ENCODE assay signal across 2 cellular contexts in the genomic region with DNA sequence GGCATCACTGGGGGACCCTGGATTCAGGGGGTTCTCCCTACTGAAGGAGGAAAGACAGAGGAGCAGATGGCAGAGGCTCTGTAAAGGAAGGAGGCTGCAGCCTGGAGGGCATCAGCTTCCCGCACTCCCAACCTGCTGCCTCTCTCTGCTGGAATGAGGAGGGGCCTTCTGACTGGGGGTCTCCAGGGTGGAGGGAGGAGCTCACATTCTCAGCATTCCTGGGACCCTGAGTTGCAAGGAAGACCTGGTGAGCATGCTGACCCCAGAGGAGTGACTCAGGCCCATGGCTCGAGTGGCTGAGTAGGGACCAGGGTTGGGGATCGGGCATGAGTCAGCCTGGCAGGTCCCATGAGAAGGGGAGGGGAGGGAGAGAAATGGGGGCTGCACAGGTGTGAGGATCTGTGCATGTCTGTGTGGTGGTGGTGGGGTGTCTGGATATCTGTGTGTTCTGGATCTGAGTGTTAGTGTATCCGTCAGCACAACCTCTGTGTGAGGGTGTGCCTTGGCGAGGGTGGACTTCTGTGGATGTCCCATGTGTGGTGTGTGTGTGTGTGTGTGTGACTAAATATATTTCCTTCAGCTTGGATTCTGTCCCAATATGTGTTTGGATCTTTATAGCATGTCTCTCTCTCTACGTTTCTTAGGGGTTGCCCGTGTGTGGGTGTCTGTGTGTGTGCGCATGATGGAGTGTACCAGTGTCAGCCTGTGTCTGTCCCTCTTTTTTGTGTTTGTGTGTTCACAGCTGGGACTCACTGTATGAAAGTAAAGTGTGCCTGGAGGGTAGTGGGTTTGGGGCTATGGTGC.
TF ChIP-seq lines count a peak whose summit lies in the region.

No MANE protein-coding gene starts in this region.

TF ChIP-seq in K562, 482 proteins besides CTCF, POLR2A, EP300 and RAD21:
- TF ChIP-seq SMARCA4 (IDR thresholded peaks at IDR 0.05) (0 out of 2 replicates have a peak, but pooled peaks have one; percentile 32), JUND (IDR thresholded peaks at IDR 0.05; ENCODE audit: borderline replicate concordance, low read depth, low read length) (peak; percentile 27; the same call in 1 of the 2 replicates), JUND (tag; IDR thresholded peaks at IDR 0.05; ENCODE audit: borderline replicate concordance, low read depth, low read length) (no peak), JUN (IDR thresholded peaks at IDR 0.05; ENCODE audit: borderline replicate concordance, low read depth, low read length) (peak; percentile 52; the same call in 1 of the 2 replicates), JUN (CRISPR knock-in tag; IDR thresholded peaks at IDR 0.05; ENCODE audit: borderline replicate concordance) (no peak), NFATC3 (IDR thresholded peaks at IDR 0.05) (no peak), MED1 (CRISPR knock-in tag; IDR thresholded peaks at IDR 0.05; ENCODE audit: borderline replicate concordance) (no peak), FOSL1 (tag; conservative IDR thresholded peaks at IDR 0.05) (peak; percentile 66)
- TF ChIP-seq, protein P1, sequence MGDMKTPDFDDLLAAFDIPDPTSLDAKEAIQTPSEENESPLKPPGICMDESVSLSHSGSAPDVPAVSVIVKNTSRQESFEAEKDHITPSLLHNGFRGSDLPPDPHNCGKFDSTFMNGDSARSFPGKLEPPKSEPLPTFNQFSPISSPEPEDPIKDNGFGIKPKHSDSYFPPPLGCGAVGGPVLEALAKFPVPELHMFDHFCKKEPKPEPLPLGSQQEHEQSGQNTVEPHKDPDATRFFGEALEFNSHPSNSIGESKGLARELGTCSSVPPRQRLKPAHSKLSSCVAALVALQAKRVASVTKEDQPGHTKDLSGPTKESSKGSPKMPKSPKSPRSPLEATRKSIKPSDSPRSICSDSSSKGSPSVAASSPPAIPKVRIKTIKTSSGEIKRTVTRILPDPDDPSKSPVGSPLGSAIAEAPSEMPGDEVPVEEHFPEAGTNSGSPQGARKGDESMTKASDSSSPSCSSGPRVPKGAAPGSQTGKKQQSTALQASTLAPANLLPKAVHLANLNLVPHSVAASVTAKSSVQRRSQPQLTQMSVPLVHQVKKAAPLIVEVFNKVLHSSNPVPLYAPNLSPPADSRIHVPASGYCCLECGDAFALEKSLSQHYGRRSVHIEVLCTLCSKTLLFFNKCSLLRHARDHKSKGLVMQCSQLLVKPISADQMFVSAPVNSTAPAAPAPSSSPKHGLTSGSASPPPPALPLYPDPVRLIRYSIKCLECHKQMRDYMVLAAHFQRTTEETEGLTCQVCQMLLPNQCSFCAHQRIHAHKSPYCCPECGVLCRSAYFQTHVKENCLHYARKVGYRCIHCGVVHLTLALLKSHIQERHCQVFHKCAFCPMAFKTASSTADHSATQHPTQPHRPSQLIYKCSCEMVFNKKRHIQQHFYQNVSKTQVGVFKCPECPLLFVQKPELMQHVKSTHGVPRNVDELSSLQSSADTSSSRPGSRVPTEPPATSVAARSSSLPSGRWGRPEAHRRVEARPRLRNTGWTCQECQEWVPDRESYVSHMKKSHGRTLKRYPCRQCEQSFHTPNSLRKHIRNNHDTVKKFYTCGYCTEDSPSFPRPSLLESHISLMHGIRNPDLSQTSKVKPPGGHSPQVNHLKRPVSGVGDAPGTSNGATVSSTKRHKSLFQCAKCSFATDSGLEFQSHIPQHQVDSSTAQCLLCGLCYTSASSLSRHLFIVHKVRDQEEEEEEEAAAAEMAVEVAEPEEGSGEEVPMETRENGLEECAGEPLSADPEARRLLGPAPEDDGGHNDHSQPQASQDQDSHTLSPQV (IDR thresholded peaks at IDR 0.05): no peak
- TF ChIP-seq, protein P2, sequence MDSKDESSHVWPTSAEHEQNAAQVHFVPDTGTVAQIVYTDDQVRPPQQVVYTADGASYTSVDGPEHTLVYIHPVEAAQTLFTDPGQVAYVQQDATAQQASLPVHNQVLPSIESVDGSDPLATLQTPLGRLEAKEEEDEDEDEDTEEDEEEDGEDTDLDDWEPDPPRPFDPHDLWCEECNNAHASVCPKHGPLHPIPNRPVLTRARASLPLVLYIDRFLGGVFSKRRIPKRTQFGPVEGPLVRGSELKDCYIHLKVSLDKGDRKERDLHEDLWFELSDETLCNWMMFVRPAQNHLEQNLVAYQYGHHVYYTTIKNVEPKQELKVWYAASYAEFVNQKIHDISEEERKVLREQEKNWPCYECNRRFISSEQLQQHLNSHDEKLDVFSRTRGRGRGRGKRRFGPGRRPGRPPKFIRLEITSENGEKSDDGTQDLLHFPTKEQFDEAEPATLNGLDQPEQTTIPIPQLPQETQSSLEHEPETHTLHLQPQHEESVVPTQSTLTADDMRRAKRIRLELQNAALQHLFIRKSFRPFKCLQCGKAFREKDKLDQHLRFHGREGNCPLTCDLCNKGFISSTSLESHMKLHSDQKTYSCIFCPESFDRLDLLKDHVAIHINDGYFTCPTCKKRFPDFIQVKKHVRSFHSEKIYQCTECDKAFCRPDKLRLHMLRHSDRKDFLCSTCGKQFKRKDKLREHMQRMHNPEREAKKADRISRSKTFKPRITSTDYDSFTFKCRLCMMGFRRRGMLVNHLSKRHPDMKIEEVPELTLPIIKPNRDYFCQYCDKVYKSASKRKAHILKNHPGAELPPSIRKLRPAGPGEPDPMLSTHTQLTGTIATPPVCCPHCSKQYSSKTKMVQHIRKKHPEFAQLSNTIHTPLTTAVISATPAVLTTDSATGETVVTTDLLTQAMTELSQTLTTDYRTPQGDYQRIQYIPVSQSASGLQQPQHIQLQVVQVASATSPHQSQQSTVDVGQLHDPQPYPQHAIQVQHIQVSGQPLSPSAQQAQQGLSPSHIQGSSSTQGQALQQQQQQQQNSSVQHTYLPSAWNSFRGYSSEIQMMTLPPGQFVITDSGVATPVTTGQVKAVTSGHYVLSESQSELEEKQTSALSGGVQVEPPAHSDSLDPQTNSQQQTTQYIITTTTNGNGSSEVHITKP (IDR thresholded peaks at IDR 0.05; ENCODE audit: partially characterized antibody): peak; percentile 44
- TF ChIP-seq, protein P3, sequence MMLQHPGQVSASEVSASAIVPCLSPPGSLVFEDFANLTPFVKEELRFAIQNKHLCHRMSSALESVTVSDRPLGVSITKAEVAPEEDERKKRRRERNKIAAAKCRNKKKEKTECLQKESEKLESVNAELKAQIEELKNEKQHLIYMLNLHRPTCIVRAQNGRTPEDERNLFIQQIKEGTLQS (IDR thresholded peaks at IDR 0.05): peak; percentile 64
- TF ChIP-seq, protein P3 (CRISPR knock-in tag; conservative IDR thresholded peaks at IDR 0.05): no peak
- TF ChIP-seq, protein P4, sequence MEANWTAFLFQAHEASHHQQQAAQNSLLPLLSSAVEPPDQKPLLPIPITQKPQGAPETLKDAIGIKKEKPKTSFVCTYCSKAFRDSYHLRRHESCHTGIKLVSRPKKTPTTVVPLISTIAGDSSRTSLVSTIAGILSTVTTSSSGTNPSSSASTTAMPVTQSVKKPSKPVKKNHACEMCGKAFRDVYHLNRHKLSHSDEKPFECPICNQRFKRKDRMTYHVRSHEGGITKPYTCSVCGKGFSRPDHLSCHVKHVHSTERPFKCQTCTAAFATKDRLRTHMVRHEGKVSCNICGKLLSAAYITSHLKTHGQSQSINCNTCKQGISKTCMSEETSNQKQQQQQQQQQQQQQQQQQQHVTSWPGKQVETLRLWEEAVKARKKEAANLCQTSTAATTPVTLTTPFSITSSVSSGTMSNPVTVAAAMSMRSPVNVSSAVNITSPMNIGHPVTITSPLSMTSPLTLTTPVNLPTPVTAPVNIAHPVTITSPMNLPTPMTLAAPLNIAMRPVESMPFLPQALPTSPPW (CRISPR knock-in tag; IDR thresholded peaks at IDR 0.05): peak; percentile 34; the same call in 1 of the 2 replicates
TF ChIP-seq in K562: peak in this region for 7.

TF ChIP-seq in HepG2, 621 proteins besides CTCF, POLR2A, EP300 and RAD21 (continues in another document):
- TF ChIP-seq TEAD3 (CRISPR knock-in tag; optimal IDR thresholded peaks at IDR 0.05; ENCODE audit: borderline replicate concordance) (peak; percentile 89), NFIB (CRISPR knock-in tag; IDR thresholded peaks at IDR 0.05; ENCODE audit: borderline replicate concordance) (no peak), FOSL2 (CRISPR knock-in tag; IDR thresholded peaks at IDR 0.05) (peak; percentile 85), HOXA5 (CRISPR knock-in tag; IDR thresholded peaks at IDR 0.05) (no peak), ZNF343 (CRISPR knock-in tag; IDR thresholded peaks at IDR 0.05) (no peak), YY1 (IDR thresholded peaks at IDR 0.05; ENCODE audit: insufficient read depth, insufficient replicate concordance, low read depth, low read length) (no peak), ZNF232 (CRISPR knock-in tag; IDR thresholded peaks at IDR 0.05; ENCODE audit: borderline replicate concordance) (no peak), ZNF354B (CRISPR knock-in tag; IDR thresholded peaks at IDR 0.05) (no peak), ZNF34 (CRISPR knock-in tag; IDR thresholded peaks at IDR 0.05; ENCODE audit: borderline replicate concordance) (no peak), REPIN1 (CRISPR knock-in tag; IDR thresholded peaks at IDR 0.05; ENCODE audit: borderline replicate concordance, low read depth) (no peak)
- TF ChIP-seq, protein P5, sequence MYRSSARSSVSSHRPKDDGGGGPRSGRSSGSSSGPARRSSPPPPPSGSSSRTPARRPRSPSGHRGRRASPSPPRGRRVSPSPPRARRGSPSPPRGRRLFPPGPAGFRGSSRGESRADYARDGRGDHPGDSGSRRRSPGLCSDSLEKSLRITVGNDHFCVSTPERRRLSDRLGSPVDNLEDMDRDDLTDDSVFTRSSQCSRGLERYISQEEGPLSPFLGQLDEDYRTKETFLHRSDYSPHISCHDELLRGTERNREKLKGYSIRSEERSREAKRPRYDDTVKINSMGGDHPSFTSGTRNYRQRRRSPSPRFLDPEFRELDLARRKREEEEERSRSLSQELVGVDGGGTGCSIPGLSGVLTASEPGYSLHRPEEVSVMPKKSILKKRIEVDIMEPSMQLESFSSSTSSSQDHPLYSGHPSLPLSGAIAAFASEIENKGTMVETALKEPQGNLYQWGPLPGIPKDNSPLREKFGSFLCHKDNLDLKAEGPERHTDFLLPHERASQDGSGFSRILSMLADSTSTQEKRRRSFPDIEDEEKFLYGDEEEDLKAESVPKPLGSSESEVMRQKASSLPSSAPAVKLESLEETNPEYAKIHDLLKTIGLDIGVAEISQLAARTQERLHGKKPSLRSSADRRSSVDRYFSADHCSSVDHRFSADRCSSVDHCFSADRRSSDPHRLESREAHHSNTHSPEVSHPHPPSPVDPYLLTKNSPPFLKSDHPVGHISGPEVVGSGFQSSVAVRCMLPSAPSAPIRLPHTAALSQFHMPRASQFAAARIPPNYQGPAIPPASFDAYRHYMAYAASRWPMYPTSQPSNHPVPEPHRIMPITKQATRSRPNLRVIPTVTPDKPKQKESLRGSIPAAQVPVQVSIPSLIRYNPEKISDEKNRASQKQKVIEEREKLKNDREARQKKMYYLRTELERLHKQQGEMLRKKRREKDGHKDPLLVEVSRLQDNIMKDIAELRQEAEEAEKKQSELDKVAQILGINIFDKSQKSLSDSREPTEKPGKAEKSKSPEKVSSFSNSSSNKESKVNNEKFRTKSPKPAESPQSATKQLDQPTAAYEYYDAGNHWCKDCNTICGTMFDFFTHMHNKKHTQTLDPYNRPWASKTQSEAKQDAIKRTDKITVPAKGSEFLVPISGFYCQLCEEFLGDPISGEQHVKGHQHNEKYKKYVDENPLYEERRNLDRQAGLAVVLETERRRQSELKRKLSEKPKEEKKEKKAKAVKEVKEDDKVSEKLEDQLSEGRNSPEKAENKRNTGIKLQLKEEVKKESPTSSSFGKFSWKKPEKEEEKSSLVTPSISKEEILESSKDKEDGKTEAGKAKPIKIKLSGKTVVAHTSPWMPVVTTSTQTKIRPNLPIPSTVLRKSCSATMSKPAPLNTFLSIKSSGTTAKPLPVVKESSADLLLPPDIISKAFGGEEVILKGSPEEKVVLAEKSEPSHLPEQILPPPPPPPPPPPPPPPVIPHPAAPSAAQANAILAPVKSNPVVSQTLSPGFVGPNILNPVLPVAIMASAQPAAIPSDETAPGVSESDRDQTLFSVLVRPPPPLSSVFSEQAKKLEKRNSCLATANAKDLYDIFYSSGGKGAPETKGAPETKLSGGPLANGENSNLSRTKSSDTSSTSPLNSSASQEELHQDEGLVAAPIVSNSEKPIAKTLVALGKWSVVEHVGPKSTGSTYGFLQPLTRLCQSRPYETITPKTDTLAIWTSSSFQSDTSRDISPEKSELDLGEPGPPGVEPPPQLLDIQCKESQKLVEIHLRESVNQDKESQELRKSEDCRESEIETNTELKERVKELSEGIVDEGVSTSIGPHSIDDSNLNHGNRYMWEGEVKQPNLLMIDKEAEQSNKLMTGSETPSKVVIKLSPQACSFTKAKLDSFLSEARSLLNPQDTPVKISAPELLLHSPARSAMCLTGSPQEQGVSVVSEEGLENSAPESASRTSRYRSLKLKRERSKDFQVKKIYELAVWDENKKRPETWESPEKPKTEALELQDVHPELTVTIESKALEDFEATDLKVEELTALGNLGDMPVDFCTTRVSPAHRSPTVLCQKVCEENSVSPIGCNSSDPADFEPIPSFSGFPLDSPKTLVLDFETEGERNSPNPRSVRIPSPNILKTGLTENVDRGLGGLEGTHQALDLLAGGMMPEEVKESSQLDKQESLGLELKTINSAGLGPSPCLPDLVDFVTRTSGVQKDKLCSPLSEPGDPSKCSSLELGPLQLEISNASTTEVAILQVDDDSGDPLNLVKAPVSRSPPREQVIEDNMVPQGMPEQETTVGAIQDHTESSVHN (CRISPR knock-in tag; IDR thresholded peaks at IDR 0.05): no peak
- TF ChIP-seq, protein P6, sequence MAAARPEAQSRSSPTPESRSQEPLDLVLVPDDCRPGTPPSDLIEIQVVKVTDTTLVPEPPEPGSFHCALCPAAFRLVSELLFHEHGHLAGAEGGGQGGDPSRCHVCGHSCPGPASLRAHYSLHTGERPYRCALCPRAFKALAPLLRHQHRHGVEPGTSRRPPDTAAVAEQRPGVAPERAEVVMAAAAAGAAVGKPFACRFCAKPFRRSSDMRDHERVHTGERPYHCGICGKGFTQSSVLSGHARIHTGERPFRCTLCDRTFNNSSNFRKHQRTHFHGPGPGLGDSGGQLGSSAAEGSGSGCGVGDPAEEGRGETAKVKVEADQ (CRISPR knock-in tag; IDR thresholded peaks at IDR 0.05; ENCODE audit: borderline replicate concordance): no peak
- TF ChIP-seq, protein P7, sequence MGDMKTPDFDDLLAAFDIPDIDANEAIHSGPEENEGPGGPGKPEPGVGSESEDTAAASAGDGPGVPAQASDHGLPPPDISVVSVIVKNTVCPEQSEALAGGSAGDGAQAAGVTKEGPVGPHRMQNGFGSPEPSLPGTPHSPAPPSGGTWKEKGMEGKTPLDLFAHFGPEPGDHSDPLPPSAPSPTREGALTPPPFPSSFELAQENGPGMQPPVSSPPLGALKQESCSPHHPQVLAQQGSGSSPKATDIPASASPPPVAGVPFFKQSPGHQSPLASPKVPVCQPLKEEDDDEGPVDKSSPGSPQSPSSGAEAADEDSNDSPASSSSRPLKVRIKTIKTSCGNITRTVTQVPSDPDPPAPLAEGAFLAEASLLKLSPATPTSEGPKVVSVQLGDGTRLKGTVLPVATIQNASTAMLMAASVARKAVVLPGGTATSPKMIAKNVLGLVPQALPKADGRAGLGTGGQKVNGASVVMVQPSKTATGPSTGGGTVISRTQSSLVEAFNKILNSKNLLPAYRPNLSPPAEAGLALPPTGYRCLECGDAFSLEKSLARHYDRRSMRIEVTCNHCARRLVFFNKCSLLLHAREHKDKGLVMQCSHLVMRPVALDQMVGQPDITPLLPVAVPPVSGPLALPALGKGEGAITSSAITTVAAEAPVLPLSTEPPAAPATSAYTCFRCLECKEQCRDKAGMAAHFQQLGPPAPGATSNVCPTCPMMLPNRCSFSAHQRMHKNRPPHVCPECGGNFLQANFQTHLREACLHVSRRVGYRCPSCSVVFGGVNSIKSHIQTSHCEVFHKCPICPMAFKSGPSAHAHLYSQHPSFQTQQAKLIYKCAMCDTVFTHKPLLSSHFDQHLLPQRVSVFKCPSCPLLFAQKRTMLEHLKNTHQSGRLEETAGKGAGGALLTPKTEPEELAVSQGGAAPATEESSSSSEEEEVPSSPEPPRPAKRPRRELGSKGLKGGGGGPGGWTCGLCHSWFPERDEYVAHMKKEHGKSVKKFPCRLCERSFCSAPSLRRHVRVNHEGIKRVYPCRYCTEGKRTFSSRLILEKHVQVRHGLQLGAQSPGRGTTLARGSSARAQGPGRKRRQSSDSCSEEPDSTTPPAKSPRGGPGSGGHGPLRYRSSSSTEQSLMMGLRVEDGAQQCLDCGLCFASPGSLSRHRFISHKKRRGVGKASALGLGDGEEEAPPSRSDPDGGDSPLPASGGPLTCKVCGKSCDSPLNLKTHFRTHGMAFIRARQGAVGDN (CRISPR knock-in tag; IDR thresholded peaks at IDR 0.05): peak; percentile 31; the same call in 1 of the 2 replicates
